In the genomic region with DNA sequence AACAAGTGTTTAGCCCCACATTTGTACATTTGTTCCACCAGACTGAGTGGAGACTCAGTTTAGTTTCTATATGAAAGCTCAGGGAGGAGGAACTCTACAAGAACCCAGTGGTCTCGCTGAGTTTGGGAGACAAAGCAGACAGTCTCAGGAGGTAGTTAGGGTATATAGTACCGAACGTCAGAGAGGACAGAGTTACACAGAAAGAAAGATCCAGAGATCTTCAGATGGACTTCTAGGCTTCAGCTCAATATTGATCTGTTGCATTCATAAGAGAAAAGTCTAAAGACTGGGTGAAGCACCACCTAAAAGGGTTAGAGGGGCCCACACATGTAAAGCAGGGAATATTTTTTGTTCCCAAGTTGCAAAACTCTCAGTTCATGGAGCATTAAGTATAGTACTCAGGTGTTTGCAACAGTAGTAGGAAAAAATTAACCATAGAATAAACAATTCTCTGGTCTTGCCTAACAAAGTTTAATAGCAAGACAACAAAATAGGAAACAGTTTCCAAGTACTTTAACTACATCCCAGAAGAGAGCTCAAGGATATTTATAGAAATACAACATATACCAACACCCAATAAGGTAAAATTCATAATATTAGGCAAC, we compare ENCODE assay signal across 11 cellular contexts. TPM values are rescaled to one million over a fixed set of nuclear protein-coding genes. Genes with fewer than 3 reads are reported as not detected.
DNase-seq lines count a peak whose midpoint lies in the region; ATAC-seq and TF ChIP-seq lines count a peak whose summit lies in the region.
"Had no signal": no experiment of that assay in that cellular context is flagged by ENCODE, and none has a peak within 500 bp of the region (broad histone marks: within the 10 kb centered on the region; RNA-seq: fewer than 3 reads in every experiment).

No MANE protein-coding gene starts in this region.

- H3K27me3 ChIP-seq in A673 (replicated peaks; ENCODE audit: insufficient read depth, low read depth, low read length, poor library complexity) (no peaks in the 10 kb centered on the region), hepatocyte (no peaks in the 10 kb centered on the region), sigmoid colon (no peaks in the 10 kb centered on the region)

- TF ChIP-seq POLR2A in sigmoid colon (IDR thresholded peaks at IDR 0.05), result no peak
- TF ChIP-seq POLR2A in GM18505 (IDR thresholded peaks at IDR 0.05; ENCODE audit: borderline replicate concordance, extremely low read depth, insufficient read depth, insufficient read length), result no peak

- peak overlapping the region; percentile 80 for H3K27ac ChIP-seq in A673 (ENCODE audit: low read depth, low read length, poor library complexity, severe bottlenecking)
- peak overlapping the region; percentile 78 for H3K27ac ChIP-seq in VCaP
- peak overlapping the region; percentile 87 for H3K27ac ChIP-seq in hepatocyte
- peak overlapping the region; percentile 24 to 57 (median 50) for H3K27ac ChIP-seq in sigmoid colon

- no peak for DNase-seq in A673 (ENCODE audit: low spot score)
- peak; percentile 20 for DNase-seq in hepatocyte (ENCODE audit: low spot score)
- DNase-seq in sigmoid colon, result no peak
- DNase-seq in GM13977 (ENCODE audit: low spot score), result no peak
- DNase-seq in NCI-H2227 treated with DMSO at 0.1 percent for 48 hours (lab: John Stamatoyannopoulos, UW), result no peak
- DNase-seq: activated CD4-positive, alpha-beta memory T cell treated with anti-CD3 and anti-CD28 coated beads for 36 hours; activated effector memory CD4-positive, alpha-beta T cell treated with anti-CD3 and anti-CD28 coated beads, Interleukin-2, amount 50 U/mL, for 16 hours; NCI-H345 had no signal

- intact Hi-C loops in A673 (cut with micrococcal nuclease; ENCODE audit: unreplicated experiment), result no loop called here
- intact Hi-C loops in sigmoid colon (cut with DNase I), result no loop called here

- in situ Hi-C loops in GM13977 (cut with MboI; ENCODE audit: low pct_unique_long_range_greater_than_20kb, low sequenced_read_pairs, unreplicated experiment), result no loop called here

- H3K4me3 ChIP-seq in A673 (ENCODE audit: low read depth, low read length, poor library complexity, severe bottlenecking), result peak overlapping the region; percentile 7
- no peak overlapping the region for H3K4me3 ChIP-seq in hepatocyte
- peak overlapping the region in 1 of 4 donors; percentile 18 for H3K4me3 ChIP-seq in sigmoid colon

- TF ChIP-seq CTCF in A673 (conservative IDR thresholded peaks at IDR 0.05; ENCODE audit: low read depth, low read length), result no peak
- TF ChIP-seq CTCF in VCaP (conservative IDR thresholded peaks at IDR 0.05), result no peak
- TF ChIP-seq CTCF in hepatocyte (IDR thresholded peaks at IDR 0.05; ENCODE audit: poor library complexity), result no peak
- TF ChIP-seq CTCF in sigmoid colon (IDR thresholded peaks at IDR 0.05), result no peak
- no peak for TF ChIP-seq CTCF in GM13977 (IDR thresholded peaks at IDR 0.05; ENCODE audit: extremely low read depth, insufficient read depth, missing control alignments)

- peak overlapping the region; percentile 21 for H2AFZ ChIP-seq in hepatocyte

- H4K20me1 ChIP-seq in hepatocyte (ENCODE audit: insufficient read depth, poor library complexity, severe bottlenecking), result no peaks in the 10 kb centered on the region

- H3K79me2 ChIP-seq in hepatocyte, result peaks cover 57% of the 10 kb centered on the region

- BruUV-seq in A673 (replicated peaks; lab: Mats Ljungman, UMichigan), result no TSS peak

- POLR2A ChIA-PET in A673 (lab: Charles Lee; ENCODE audit: low non-redundant PET), result no interaction called here

- no peak for ATAC-seq in GM18505 (IDR thresholded peaks at IDR 0.05; ENCODE audit: unreplicated experiment)
- no peak for ATAC-seq in GM18873 (IDR thresholded peaks at IDR 0.05; ENCODE audit: low FRiP score, unreplicated experiment)

- no peak for TF ChIP-seq EP300 in sigmoid colon (IDR thresholded peaks at IDR 0.05)

- 38% methylated on average over 3 of the region's 3 CpGs for WGBS in hepatocyte (ENCODE audit: low lambda C conversion rate, missing lambda C conversion rate)
- 30 to 48% methylated on average over 3 of the region's 3 CpGs for WGBS in sigmoid colon, 2 donors

- H3K4me1 ChIP-seq in A673 (ENCODE audit: insufficient read depth, low read length, poor library complexity, severe bottlenecking), result peaks cover 56% of the 10 kb centered on the region
- H3K4me1 ChIP-seq in hepatocyte (ENCODE audit: insufficient read depth), result peaks cover 27% of the 10 kb centered on the region
- peaks cover 0 to 3% (median 0%) of the 10 kb centered on the region in 4 donors for H3K4me1 ChIP-seq in sigmoid colon

- H3K36me3 ChIP-seq in A673 (ENCODE audit: insufficient read depth, low read length, poor library complexity, severe bottlenecking) (no peaks in the 10 kb centered on the region), hepatocyte (replicated peaks; ENCODE audit: insufficient read depth, low read depth) (no peaks in the 10 kb centered on the region), sigmoid colon (no peaks in the 10 kb centered on the region)

- no peaks in the 10 kb centered on the region for H3K9me2 ChIP-seq in hepatocyte (replicated peaks; ENCODE audit: insufficient read depth)

- peak overlapping the region; percentile 71 for H3K4me2 ChIP-seq in hepatocyte

- no peaks in the 10 kb centered on the region for H3K9me3 ChIP-seq in A673 (ENCODE audit: low read depth, low read length, poor library complexity, severe bottlenecking)
- H3K9me3 ChIP-seq in hepatocyte (ENCODE audit: low read depth), result no peaks in the 10 kb centered on the region
- H3K9me3 ChIP-seq in sigmoid colon, result no peaks in the 10 kb centered on the region

- CTCF ChIA-PET in A673 (lab: Charles Lee), result no interaction called here

RNA-seq across cellular contexts. Expression of a gene that starts 4.2 kb away (rescaled TPM):
- total RNA-seq in A673 (2021) (33.6 and 36.3 TPM in 2 replicates), hepatocyte (104 and 122 TPM in 2 replicates), sigmoid colon (10 to 100 TPM; 29.3 to 83.1 (median 64.9) TPM)
- polyA plus RNA-seq in hepatocyte (79.7 and 79.9 TPM in 2 replicates), sigmoid colon (10 to 100 TPM in 2 of 3 donors, 1 to 10 TPM in 1; 2.3 to 25.8 (median 15.9) TPM)
- total RNA-seq: activated CD4-positive, alpha-beta memory T cell treated with anti-CD3 and anti-CD28 coated beads for 36 hours had no signal
